In genomic region chr5:26231316-26231715, GRCh38 we compare ENCODE assay signal across 35 cellular contexts.
"Had no signal": no experiment of that assay in that cellular context is flagged by ENCODE, and none has a peak within 500 bp of the region (broad histone marks: within the 10 kb centered on the region; RNA-seq: fewer than 3 reads in every experiment).

No MANE protein-coding gene starts in this region.

- H3K9me3 ChIP-seq: MG63 had no signal

- H3K36me3 ChIP-seq: MG63 had no signal

- DNase-seq: Karpas-422, Kasumi-1, MG63, MM.1S, MV-4-11, NCI-H1048, NCI-H1092, NCI-H1092 treated with DMSO at 0.1 percent for 48 hours, NCI-H1105, NCI-H1105 treated with DMSO at 0.1 percent for 48 hours, NCI-H1417, NCI-H1417 treated with DMSO at 0.1 percent for 48 hours, NCI-H1436, NCI-H1436 treated with DMSO at 0.1 percent for 48 hours, NCI-H146, NCI-H1694, NCI-H1694 treated with DMSO at 0.1 percent for 48 hours, NCI-H187, NCI-H187 treated with DMSO at 0.1 percent for 48 hours, NCI-H1930, NCI-H2029, NCI-H2029 treated with DMSO at 0.1 percent for 48 hours, NCI-H2081, NCI-H2081 treated with DMSO at 0.1 percent for 48 hours, NCI-H2107, NCI-H2171, NCI-H2171 treated with DMSO at 0.1 percent for 48 hours, NCI-H2227 treated with DMSO at 0.1 percent for 48 hours, NCI-H226, NCI-H345, NCI-H446, NCI-H446 treated with DMSO at 0.1 percent for 48 hours, NCI-H510A, NCI-H510A treated with DMSO at 0.1 percent for 48 hours, NCI-H524 had no signal

- H3K4me3 ChIP-seq: MG63 had no signal

- H3K27me3 ChIP-seq: MG63 had no signal
